ENCODE assay signal across 9 cellular contexts in genomic region chr12:26732010-26732908, GRCh38.
DNase-seq lines count a peak whose midpoint lies in the region; ATAC-seq and TF ChIP-seq lines count a peak whose summit lies in the region.
"Had no signal": no experiment of that assay in that cellular context is flagged by ENCODE, and none has a peak within 500 bp of the region (broad histone marks: within the 10 kb centered on the region; RNA-seq: fewer than 3 reads in every experiment).

No MANE protein-coding gene starts in this region.

- TF ChIP-seq CTCF in MM.1S (IDR thresholded peaks at IDR 0.05; ENCODE audit: low read length) (no peak), natural killer cell (IDR thresholded peaks at IDR 0.05) (no peak), H9 (conservative IDR thresholded peaks at IDR 0.05) (no peak)

- H3K9me3 Mint-ChIP-seq in natural killer cell (no peaks in the 10 kb centered on the region), H9 (no peaks in the 10 kb centered on the region)
- no peaks in the 10 kb centered on the region for H3K9me3 Mint-ChIP-seq in activated T-helper 2 cell treated with anti-CD3 and anti-CD28 coated beads, Interferon-gamma antibody, Interleukin-2, Interleukin-4, amounts not matched to agents 10 μg/mL and 5 μg/mL and 100 μg/mL, durations not matched to agents 14 hours and 24 hours and 36 hours

- H3K9me3 ChIP-seq in MM.1S (replicated peaks; ENCODE audit: insufficient read depth, low read length) = no peaks in the 10 kb centered on the region
- H3K9me3 ChIP-seq in H9 (ENCODE audit: control insufficient read depth, low read depth, low read length) = no peaks in the 10 kb centered on the region

- intact Hi-C loops in natural killer cell (cut with micrococcal nuclease) = no loop called here
- intact Hi-C loops in activated T-helper 2 cell treated with anti-CD3 and anti-CD28 coated beads, Interferon-gamma antibody, Interleukin-2, Interleukin-4, amounts not matched to agents 10 μg/mL and 5 μg/mL and 100 μg/mL, durations not matched to agents 14 hours and 24 hours and 36 hours (cut with micrococcal nuclease) = loop anchor here (5.0 kb wide), 1 partner anchor 205 kb away; the partner anchor contains the start of genes FGFR1OP2 and INTS13

- H4K5ac ChIP-seq in H9 (ENCODE audit: insufficient read length, low read depth, low read length) = no peak overlapping the region

- H3T11ph ChIP-seq in H9 (ENCODE audit: low read length) = no peak overlapping the region

- H2BK120ac ChIP-seq in H9 (ENCODE audit: low read depth, low read length, poor library complexity, severe bottlenecking) = no peak overlapping the region

- H3K4me3 Mint-ChIP-seq in natural killer cell (no peak overlapping the region), H9 (no peak overlapping the region)
- H3K4me3 Mint-ChIP-seq in activated T-helper 2 cell treated with anti-CD3 and anti-CD28 coated beads, Interferon-gamma antibody, Interleukin-2, Interleukin-4, amounts not matched to agents 10 μg/mL and 5 μg/mL and 100 μg/mL, durations not matched to agents 14 hours and 24 hours and 36 hours (ENCODE audit: low read depth) = no peak overlapping the region

- H3K14ac ChIP-seq in H9 (ENCODE audit: insufficient read depth, low read length) = no peak overlapping the region

- no peak overlapping the region for H3K23ac ChIP-seq in H9 (ENCODE audit: insufficient read length, low read depth, low read length)

- H3K4me1 Mint-ChIP-seq in natural killer cell (peaks cover 64 to 71% of the 10 kb centered on the region in 2 donors), H9 (peaks cover 7 to 20% of the 10 kb centered on the region in 2 experiments; a peak in 3 of 4 replicates)
- peaks cover 50% of the 10 kb centered on the region for H3K4me1 Mint-ChIP-seq in activated T-helper 2 cell treated with anti-CD3 and anti-CD28 coated beads, Interferon-gamma antibody, Interleukin-2, Interleukin-4, amounts not matched to agents 10 μg/mL and 5 μg/mL and 100 μg/mL, durations not matched to agents 14 hours and 24 hours and 36 hours (ENCODE audit: low read depth)

- H2BK15ac ChIP-seq in H9 (ENCODE audit: low read depth, low read length) = no peak overlapping the region

- no peaks in the 10 kb centered on the region for H3K36me3 ChIP-seq in MM.1S (replicated peaks; ENCODE audit: insufficient read depth, low read length)

- H3F3A ChIP-seq in MM.1S (ENCODE audit: insufficient read depth, low read length) = peaks cover 7% of the 10 kb centered on the region; the same call in 1 of the 2 replicates

- H3K79me2 ChIP-seq in MM.1S (ENCODE audit: low read length) (peaks cover 9% of the 10 kb centered on the region; the same call in 1 of the 2 replicates), H9 (ENCODE audit: insufficient read depth, low read length) (peaks cover 2% of the 10 kb centered on the region; the same call in 1 of the 2 replicates)

- H3K56ac ChIP-seq in H9 (ENCODE audit: insufficient read length, low read depth, low read length) = no peak overlapping the region

- H3K79me1 ChIP-seq in H9 (ENCODE audit: insufficient read depth, low read depth, low read length, poor library complexity, severe bottlenecking) = peaks cover 3% of the 10 kb centered on the region

- H2AFZ ChIP-seq in MM.1S (ENCODE audit: low read length) (no peak overlapping the region), H9 (ENCODE audit: low read length) (no peak overlapping the region)

- H3K27me3 Mint-ChIP-seq in natural killer cell (ENCODE audit: low read depth in 2 of 2) (no peaks in the 10 kb centered on the region), H9 (ENCODE audit: low read depth) (no peaks in the 10 kb centered on the region)
- no peaks in the 10 kb centered on the region for H3K27me3 Mint-ChIP-seq in activated T-helper 2 cell treated with anti-CD3 and anti-CD28 coated beads, Interferon-gamma antibody, Interleukin-2, Interleukin-4, amounts not matched to agents 10 μg/mL and 5 μg/mL and 100 μg/mL, durations not matched to agents 14 hours and 24 hours and 36 hours (ENCODE audit: low read depth)

- H4K91ac ChIP-seq in H9 (ENCODE audit: insufficient read length, low read depth, low read length) = no peak overlapping the region

- H4K20me1 ChIP-seq in MM.1S (ENCODE audit: insufficient read depth, low read length) (no peaks in the 10 kb centered on the region), H9 (ENCODE audit: control insufficient read depth, insufficient read depth, insufficient read length) (no peaks in the 10 kb centered on the region)

- no peak overlapping the region for H3K4me3 ChIP-seq in MM.1S (ENCODE audit: low read length)

- H2AK5ac ChIP-seq in H9 (ENCODE audit: insufficient read length, low read length) = no peak overlapping the region

- peak; percentile 70 for ATAC-seq in GM18873 (IDR thresholded peaks at IDR 0.05; ENCODE audit: low FRiP score, unreplicated experiment)
- peak; percentile 65 for ATAC-seq in HG02759 (IDR thresholded peaks at IDR 0.05; ENCODE audit: unreplicated experiment)
- ATAC-seq in natural killer cell = peak; percentile 70 to 81 (median 80)

- peaks cover 23% of the 10 kb centered on the region for H3K4me1 ChIP-seq in MM.1S (ENCODE audit: low read length)
- no peaks in the 10 kb centered on the region for H3K4me1 ChIP-seq in H9 (ENCODE audit: insufficient read depth, low read length)

- H2BK5ac ChIP-seq in H9 (ENCODE audit: insufficient read length, low read length) = no peak overlapping the region

- H3K36me3 Mint-ChIP-seq in natural killer cell (no peaks in the 10 kb centered on the region), H9 (ENCODE audit: insufficient read depth in 1 of 3, low read depth in 3 of 3) (no peaks in the 10 kb centered on the region)
- peaks cover 13% of the 10 kb centered on the region for H3K36me3 Mint-ChIP-seq in activated T-helper 2 cell treated with anti-CD3 and anti-CD28 coated beads, Interferon-gamma antibody, Interleukin-2, Interleukin-4, amounts not matched to agents 10 μg/mL and 5 μg/mL and 100 μg/mL, durations not matched to agents 14 hours and 24 hours and 36 hours (ENCODE audit: low read depth)

- H3K23me2 ChIP-seq in H9 (ENCODE audit: insufficient read length, low read depth, low read length, poor library complexity, severe bottlenecking) = no peaks in the 10 kb centered on the region

- no peak overlapping the region for H3K4ac ChIP-seq in H9 (ENCODE audit: low read depth, low read length)

- H3K27ac ChIP-seq in MM.1S (ENCODE audit: low read length) (peak overlapping the region; percentile 16; the same call in 1 of the 2 replicates), H9 (ENCODE audit: insufficient read length, low read depth, low read length) (no peak overlapping the region)

- H3K27me3 ChIP-seq in MM.1S (replicated peaks; ENCODE audit: insufficient read depth, low read length) = no peaks in the 10 kb centered on the region
- H3K27me3 ChIP-seq in H9 (ENCODE audit: insufficient read depth, low read length) = no peaks in the 10 kb centered on the region

- H3K9ac ChIP-seq in MM.1S (ENCODE audit: low read length) = no peak overlapping the region
- no peak overlapping the region for H3K9ac ChIP-seq in H9 (ENCODE audit: extremely low read depth, insufficient read length, low read length)

- H2BK12ac ChIP-seq in H9 (ENCODE audit: insufficient read length, low read depth, low read length) = no peak overlapping the region

- no peak overlapping the region for H2BK20ac ChIP-seq in H9 (ENCODE audit: low read depth, low read length, poor library complexity, severe bottlenecking)

- no peak overlapping the region for H4K8ac ChIP-seq in H9 (replicated peaks; ENCODE audit: insufficient read length, low read depth, low read length)

- no CpG with 5 or more reads among the region's 6 CpGs for WGBS in H9 (ENCODE audit: extremely low coverage, insufficient read length, low lambda C conversion rate)

- peak overlapping the region; percentile 65 to 71 for H3K27ac Mint-ChIP-seq in natural killer cell
- H3K27ac Mint-ChIP-seq in H9 = no peak overlapping the region
- H3K27ac Mint-ChIP-seq in activated T-helper 2 cell treated with anti-CD3 and anti-CD28 coated beads, Interferon-gamma antibody, Interleukin-2, Interleukin-4, amounts not matched to agents 10 μg/mL and 5 μg/mL and 100 μg/mL, durations not matched to agents 14 hours and 24 hours and 36 hours = no peak overlapping the region

- no peak overlapping the region for H3K18ac ChIP-seq in H9 (ENCODE audit: insufficient read length, low read depth, low read length)

- H3K4me2 ChIP-seq in MM.1S (ENCODE audit: low read depth, low read length) = peak overlapping the region; percentile 39
- H3K4me2 ChIP-seq in H9 (ENCODE audit: insufficient read depth, insufficient read length, low read length) = no peak overlapping the region

- DNase-seq in MM.1S (peak; percentile 22), natural killer cell (no peak), GOT3 (lab: John Stamatoyannopoulos, UW) (no peak), H9 (no peak), T1000 (lab: John Stamatoyannopoulos, UW) (no peak)
- DNase-seq in activated T-helper 2 cell treated with anti-CD3 and anti-CD28 coated beads, Interferon-gamma antibody, Interleukin-2, Interleukin-4, amounts not matched to agents 10 μg/mL and 5 μg/mL and 100 μg/mL, durations not matched to agents 14 hours and 24 hours and 36 hours (ENCODE audit: low spot score) = no peak
- DNase-seq: NCI-H1930 had no signal

- H3K9me2 ChIP-seq in MM.1S (replicated peaks; ENCODE audit: insufficient read depth, low read length) = no peaks in the 10 kb centered on the region

Comparison
In these comparisons a context has a peak if more than half of its experiments do, and no peak if none do; other contexts are left out.
1. H3K27ac Mint-ChIP-seq: peak in natural killer cell (2 of 2); none in H9 (0 of 3) and activated T-helper 2 cell treated with anti-CD3 and anti-CD28 coated beads, Interferon-gamma antibody, Interleukin-2, Interleukin-4, amounts not matched to agents 10 μg/mL and 5 μg/mL and 100 μg/mL, durations not matched to agents 14 hours and 24 hours and 36 hours (single experiment).
2. Peak in every context shown above with its lines, with median percentiles within 50 percentile points of each other: ATAC-seq.